1 cellular context compared by ENCODE assay signal in the genomic region with DNA sequence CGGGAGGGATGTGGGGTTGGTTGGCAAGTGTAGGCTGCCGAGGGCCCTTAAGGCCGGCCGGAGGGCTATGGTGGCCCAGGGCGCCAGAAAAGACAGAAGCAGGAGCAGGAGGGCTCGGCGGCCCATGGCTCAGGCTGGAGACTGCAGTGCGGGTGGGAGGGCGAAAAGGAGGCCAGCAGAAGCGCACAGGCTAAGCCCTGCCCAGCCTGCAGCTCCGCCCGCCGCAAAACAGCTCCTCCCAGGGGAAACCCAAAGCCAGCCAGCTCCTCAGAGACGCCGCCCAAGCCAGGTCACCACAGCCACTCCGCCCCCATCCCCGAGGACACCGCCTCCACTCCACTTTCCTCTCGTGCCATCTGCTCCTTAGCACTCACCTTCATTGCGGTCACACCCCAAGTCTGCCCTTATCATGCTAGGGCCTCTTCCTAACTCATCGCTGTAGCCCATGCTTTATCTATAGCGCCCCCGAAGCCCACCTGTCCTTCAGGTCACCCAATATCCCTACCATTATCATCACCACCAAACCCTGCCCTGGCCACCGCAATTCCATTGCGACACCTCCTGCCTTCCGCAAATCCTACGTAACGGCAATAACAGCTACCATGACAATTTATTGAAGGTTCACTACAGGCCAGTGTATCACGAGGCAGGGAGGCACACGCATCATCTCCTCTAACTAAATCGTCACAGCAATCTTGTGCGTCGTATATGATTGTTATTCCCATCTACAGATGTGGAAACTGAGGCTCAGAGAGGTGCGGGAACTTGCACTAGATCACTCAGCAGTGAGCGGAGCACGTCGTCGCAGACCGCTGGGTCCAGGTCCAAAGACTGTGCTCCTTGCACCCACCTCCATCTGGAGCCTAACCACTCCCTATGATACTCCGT.
TF ChIP-seq lines count a peak whose summit lies in the region.

A gene (minus strand): TSS at position 154 of the 888 bp plus-strand sequence. CDS start 28 bp downstream, at position 126.

TF ChIP-seq in K562, 482 proteins besides CTCF, POLR2A, EP300 and RAD21 (continued from another document and continues in another):
- peak in 1 of 2 experiments; percentile 74; a peak in 2 of 4 replicates for TF ChIP-seq RCOR1 (IDR thresholded peaks at IDR 0.05; ENCODE audit: borderline replicate concordance in 1 of 2, low read depth in 2 of 2, low read length in 2 of 2)
- peak; percentile 94 for TF ChIP-seq CEBPG (CRISPR knock-in tag; IDR thresholded peaks at IDR 0.05)
- TF ChIP-seq CEBPG (tag; conservative IDR thresholded peaks at IDR 0.05 in 1 of 2, IDR thresholded peaks at IDR 0.05 in 1 of 2): peak; percentile 87 to 90
- TF ChIP-seq, protein P1, sequence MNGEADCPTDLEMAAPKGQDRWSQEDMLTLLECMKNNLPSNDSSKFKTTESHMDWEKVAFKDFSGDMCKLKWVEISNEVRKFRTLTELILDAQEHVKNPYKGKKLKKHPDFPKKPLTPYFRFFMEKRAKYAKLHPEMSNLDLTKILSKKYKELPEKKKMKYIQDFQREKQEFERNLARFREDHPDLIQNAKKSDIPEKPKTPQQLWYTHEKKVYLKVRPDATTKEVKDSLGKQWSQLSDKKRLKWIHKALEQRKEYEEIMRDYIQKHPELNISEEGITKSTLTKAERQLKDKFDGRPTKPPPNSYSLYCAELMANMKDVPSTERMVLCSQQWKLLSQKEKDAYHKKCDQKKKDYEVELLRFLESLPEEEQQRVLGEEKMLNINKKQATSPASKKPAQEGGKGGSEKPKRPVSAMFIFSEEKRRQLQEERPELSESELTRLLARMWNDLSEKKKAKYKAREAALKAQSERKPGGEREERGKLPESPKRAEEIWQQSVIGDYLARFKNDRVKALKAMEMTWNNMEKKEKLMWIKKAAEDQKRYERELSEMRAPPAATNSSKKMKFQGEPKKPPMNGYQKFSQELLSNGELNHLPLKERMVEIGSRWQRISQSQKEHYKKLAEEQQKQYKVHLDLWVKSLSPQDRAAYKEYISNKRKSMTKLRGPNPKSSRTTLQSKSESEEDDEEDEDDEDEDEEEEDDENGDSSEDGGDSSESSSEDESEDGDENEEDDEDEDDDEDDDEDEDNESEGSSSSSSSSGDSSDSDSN (IDR thresholded peaks at IDR 0.05; ENCODE audit: borderline replicate concordance in 1 of 2, low read depth in 2 of 2, low read length in 2 of 2): peak in 1 of 2 experiments; percentile 57; a peak in 1 of 4 replicates
- TF ChIP-seq MEIS2 (IDR thresholded peaks at IDR 0.05; ENCODE audit: partially characterized antibody): no peak
- TF ChIP-seq, protein P2, sequence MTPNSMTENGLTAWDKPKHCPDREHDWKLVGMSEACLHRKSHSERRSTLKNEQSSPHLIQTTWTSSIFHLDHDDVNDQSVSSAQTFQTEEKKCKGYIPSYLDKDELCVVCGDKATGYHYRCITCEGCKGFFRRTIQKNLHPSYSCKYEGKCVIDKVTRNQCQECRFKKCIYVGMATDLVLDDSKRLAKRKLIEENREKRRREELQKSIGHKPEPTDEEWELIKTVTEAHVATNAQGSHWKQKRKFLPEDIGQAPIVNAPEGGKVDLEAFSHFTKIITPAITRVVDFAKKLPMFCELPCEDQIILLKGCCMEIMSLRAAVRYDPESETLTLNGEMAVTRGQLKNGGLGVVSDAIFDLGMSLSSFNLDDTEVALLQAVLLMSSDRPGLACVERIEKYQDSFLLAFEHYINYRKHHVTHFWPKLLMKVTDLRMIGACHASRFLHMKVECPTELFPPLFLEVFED (CRISPR knock-in tag; conservative IDR thresholded peaks at IDR 0.05): 0 out of 2 replicates have a peak, but pooled peaks have one; percentile 75
- TF ChIP-seq L3MBTL2 (IDR thresholded peaks at IDR 0.05): peak; percentile 58; the same call in 1 of the 2 replicates
- TF ChIP-seq ARNT (IDR thresholded peaks at IDR 0.05): peak; percentile 23 to 63; a peak in 3 of 4 replicates
- TF ChIP-seq TRIM24 (IDR thresholded peaks at IDR 0.05): peak in 1 of 2 experiments; percentile 70; a peak in 2 of 4 replicates
- peak; percentile 57; the same call in 1 of the 2 replicates for TF ChIP-seq EHMT2 (IDR thresholded peaks at IDR 0.05)
- TF ChIP-seq RBM25 (IDR thresholded peaks at IDR 0.05; ENCODE audit: low read depth, low read length, severe bottlenecking): peak; percentile 71
- TF ChIP-seq PTTG1 (tag; IDR thresholded peaks at IDR 0.05; ENCODE audit: low read depth): no peak
- TF ChIP-seq, protein P3, sequence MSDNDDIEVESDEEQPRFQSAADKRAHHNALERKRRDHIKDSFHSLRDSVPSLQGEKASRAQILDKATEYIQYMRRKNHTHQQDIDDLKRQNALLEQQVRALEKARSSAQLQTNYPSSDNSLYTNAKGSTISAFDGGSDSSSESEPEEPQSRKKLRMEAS (CRISPR knock-in tag; IDR thresholded peaks at IDR 0.05): no peak
- TF ChIP-seq, protein P4, sequence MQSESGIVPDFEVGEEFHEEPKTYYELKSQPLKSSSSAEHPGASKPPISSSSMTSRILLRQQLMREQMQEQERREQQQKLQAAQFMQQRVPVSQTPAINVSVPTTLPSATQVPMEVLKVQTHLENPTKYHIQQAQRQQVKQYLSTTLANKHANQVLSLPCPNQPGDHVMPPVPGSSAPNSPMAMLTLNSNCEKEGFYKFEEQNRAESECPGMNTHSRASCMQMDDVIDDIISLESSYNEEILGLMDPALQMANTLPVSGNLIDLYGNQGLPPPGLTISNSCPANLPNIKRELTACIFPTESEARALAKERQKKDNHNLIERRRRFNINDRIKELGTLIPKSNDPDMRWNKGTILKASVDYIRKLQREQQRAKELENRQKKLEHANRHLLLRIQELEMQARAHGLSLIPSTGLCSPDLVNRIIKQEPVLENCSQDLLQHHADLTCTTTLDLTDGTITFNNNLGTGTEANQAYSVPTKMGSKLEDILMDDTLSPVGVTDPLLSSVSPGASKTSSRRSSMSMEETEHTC (IDR thresholded peaks at IDR 0.05): no peak; the same call in 1 of the 2 replicates
- TF ChIP-seq SP1 (CRISPR knock-in tag; IDR thresholded peaks at IDR 0.05): peak; percentile 46; the same call in 1 of the 2 replicates
- peak; percentile 38 for TF ChIP-seq SETDB1 (IDR thresholded peaks at IDR 0.05; ENCODE audit: low read length)
- TF ChIP-seq SMARCE1 (IDR thresholded peaks at IDR 0.05): peak; percentile 76
- TF ChIP-seq NR2C1 (IDR thresholded peaks at IDR 0.05): no peak
- TF ChIP-seq NR2C1 (tag; IDR thresholded peaks at IDR 0.05): no peak
- TF ChIP-seq CBFA2T2 (conservative IDR thresholded peaks at IDR 0.05): peak; percentile 53
- TF ChIP-seq SPI1 (IDR thresholded peaks at IDR 0.05; ENCODE audit: borderline replicate concordance, low read depth, low read length): peak; percentile 56; the same call in 1 of the 2 replicates
- peak; percentile 96 for TF ChIP-seq POLR2G (IDR thresholded peaks at IDR 0.05; ENCODE audit: low read depth, low read length)
- TF ChIP-seq CBX5 (IDR thresholded peaks at IDR 0.05; ENCODE audit: borderline replicate concordance, low read depth): no peak
- no peak; the same call in 1 of the 2 replicates for TF ChIP-seq STAT5A (IDR thresholded peaks at IDR 0.05; ENCODE audit: borderline replicate concordance, low read length)
- TF ChIP-seq ZNF146 (CRISPR knock-in tag; IDR thresholded peaks at IDR 0.05; ENCODE audit: unreplicated experiment): no peak
- peak; percentile 78 for TF ChIP-seq CREB1 (IDR thresholded peaks at IDR 0.05)
- TF ChIP-seq CREB1 (CRISPR knock-in tag; IDR thresholded peaks at IDR 0.05): peak; percentile 69; the same call in 1 of the 2 replicates
- TF ChIP-seq PHB2 (IDR thresholded peaks at IDR 0.05; ENCODE audit: low read depth): 0 out of 2 replicates have a peak, but pooled peaks have one; percentile 26
- TF ChIP-seq YY1 (IDR thresholded peaks at IDR 0.05; ENCODE audit: borderline replicate concordance in 1 of 3, control insufficient read depth in 1 of 3, extremely low read depth in 1 of 3, insufficient read depth in 3 of 3, insufficient read length in 1 of 3, insufficient replicate concordance in 2 of 3, low read depth in 1 of 3, low read length in 2 of 3): peak in 2 of 3 experiments; percentile 49 to 63
- peak; percentile 60 for TF ChIP-seq CCNT2 (IDR thresholded peaks at IDR 0.05; ENCODE audit: borderline replicate concordance, extremely low read depth, insufficient read length, low read depth, low read length)
- TF ChIP-seq, protein P5, sequence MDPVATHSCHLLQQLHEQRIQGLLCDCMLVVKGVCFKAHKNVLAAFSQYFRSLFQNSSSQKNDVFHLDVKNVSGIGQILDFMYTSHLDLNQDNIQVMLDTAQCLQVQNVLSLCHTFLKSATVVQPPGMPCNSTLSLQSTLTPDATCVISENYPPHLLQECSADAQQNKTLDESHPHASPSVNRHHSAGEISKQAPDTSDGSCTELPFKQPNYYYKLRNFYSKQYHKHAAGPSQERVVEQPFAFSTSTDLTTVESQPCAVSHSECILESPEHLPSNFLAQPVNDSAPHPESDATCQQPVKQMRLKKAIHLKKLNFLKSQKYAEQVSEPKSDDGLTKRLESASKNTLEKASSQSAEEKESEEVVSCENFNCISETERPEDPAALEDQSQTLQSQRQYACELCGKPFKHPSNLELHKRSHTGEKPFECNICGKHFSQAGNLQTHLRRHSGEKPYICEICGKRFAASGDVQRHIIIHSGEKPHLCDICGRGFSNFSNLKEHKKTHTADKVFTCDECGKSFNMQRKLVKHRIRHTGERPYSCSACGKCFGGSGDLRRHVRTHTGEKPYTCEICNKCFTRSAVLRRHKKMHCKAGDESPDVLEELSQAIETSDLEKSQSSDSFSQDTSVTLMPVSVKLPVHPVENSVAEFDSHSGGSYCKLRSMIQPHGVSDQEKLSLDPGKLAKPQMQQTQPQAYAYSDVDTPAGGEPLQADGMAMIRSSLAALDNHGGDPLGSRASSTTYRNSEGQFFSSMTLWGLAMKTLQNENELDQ (CRISPR knock-in tag; IDR thresholded peaks at IDR 0.05; ENCODE audit: borderline replicate concordance): no peak
- TF ChIP-seq DDX20 (tag; IDR thresholded peaks at IDR 0.05; ENCODE audit: low read depth): no peak
- peak; percentile 55 for TF ChIP-seq ETV1 (tag; conservative IDR thresholded peaks at IDR 0.05; ENCODE audit: low read depth)
- TF ChIP-seq LARP7 (IDR thresholded peaks at IDR 0.05): 0 out of 2 replicates have a peak, but pooled peaks have one; percentile 32
- TF ChIP-seq GTF2F1 (IDR thresholded peaks at IDR 0.05; ENCODE audit: low read depth, low read length): peak; percentile 64
- TF ChIP-seq, protein P6, sequence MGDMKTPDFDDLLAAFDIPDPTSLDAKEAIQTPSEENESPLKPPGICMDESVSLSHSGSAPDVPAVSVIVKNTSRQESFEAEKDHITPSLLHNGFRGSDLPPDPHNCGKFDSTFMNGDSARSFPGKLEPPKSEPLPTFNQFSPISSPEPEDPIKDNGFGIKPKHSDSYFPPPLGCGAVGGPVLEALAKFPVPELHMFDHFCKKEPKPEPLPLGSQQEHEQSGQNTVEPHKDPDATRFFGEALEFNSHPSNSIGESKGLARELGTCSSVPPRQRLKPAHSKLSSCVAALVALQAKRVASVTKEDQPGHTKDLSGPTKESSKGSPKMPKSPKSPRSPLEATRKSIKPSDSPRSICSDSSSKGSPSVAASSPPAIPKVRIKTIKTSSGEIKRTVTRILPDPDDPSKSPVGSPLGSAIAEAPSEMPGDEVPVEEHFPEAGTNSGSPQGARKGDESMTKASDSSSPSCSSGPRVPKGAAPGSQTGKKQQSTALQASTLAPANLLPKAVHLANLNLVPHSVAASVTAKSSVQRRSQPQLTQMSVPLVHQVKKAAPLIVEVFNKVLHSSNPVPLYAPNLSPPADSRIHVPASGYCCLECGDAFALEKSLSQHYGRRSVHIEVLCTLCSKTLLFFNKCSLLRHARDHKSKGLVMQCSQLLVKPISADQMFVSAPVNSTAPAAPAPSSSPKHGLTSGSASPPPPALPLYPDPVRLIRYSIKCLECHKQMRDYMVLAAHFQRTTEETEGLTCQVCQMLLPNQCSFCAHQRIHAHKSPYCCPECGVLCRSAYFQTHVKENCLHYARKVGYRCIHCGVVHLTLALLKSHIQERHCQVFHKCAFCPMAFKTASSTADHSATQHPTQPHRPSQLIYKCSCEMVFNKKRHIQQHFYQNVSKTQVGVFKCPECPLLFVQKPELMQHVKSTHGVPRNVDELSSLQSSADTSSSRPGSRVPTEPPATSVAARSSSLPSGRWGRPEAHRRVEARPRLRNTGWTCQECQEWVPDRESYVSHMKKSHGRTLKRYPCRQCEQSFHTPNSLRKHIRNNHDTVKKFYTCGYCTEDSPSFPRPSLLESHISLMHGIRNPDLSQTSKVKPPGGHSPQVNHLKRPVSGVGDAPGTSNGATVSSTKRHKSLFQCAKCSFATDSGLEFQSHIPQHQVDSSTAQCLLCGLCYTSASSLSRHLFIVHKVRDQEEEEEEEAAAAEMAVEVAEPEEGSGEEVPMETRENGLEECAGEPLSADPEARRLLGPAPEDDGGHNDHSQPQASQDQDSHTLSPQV (IDR thresholded peaks at IDR 0.05): peak; percentile 43; the same call in 1 of the 2 replicates
- TF ChIP-seq KDM5B (IDR thresholded peaks at IDR 0.05; ENCODE audit: insufficient replicate concordance, low read depth, low read length): peak; percentile 93
- peak; percentile 26; the same call in 1 of the 2 replicates for TF ChIP-seq KLF16 (IDR thresholded peaks at IDR 0.05)
- TF ChIP-seq TFAM (CRISPR knock-in tag; conservative IDR thresholded peaks at IDR 0.05): no peak
- TF ChIP-seq, protein P7, sequence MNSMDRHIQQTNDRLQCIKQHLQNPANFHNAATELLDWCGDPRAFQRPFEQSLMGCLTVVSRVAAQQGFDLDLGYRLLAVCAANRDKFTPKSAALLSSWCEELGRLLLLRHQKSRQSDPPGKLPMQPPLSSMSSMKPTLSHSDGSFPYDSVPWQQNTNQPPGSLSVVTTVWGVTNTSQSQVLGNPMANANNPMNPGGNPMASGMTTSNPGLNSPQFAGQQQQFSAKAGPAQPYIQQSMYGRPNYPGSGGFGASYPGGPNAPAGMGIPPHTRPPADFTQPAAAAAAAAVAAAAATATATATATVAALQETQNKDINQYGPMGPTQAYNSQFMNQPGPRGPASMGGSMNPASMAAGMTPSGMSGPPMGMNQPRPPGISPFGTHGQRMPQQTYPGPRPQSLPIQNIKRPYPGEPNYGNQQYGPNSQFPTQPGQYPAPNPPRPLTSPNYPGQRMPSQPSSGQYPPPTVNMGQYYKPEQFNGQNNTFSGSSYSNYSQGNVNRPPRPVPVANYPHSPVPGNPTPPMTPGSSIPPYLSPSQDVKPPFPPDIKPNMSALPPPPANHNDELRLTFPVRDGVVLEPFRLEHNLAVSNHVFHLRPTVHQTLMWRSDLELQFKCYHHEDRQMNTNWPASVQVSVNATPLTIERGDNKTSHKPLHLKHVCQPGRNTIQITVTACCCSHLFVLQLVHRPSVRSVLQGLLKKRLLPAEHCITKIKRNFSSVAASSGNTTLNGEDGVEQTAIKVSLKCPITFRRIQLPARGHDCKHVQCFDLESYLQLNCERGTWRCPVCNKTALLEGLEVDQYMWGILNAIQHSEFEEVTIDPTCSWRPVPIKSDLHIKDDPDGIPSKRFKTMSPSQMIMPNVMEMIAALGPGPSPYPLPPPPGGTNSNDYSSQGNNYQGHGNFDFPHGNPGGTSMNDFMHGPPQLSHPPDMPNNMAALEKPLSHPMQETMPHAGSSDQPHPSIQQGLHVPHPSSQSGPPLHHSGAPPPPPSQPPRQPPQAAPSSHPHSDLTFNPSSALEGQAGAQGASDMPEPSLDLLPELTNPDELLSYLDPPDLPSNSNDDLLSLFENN (IDR thresholded peaks at IDR 0.05; ENCODE audit: low read depth in 2 of 2, low read length in 2 of 2): 0 out of 4 replicates have a peak, but pooled peaks of 1 of the 2 experiments have one; percentile 16
- 0 out of 2 replicates have a peak, but pooled peaks have one; percentile 38 for TF ChIP-seq LCOR (CRISPR knock-in tag; IDR thresholded peaks at IDR 0.05)
- TF ChIP-seq HDAC3 (IDR thresholded peaks at IDR 0.05; ENCODE audit: borderline replicate concordance, partially characterized antibody): peak; percentile 18
- no peak for TF ChIP-seq ZKSCAN3 (CRISPR knock-in tag; IDR thresholded peaks at IDR 0.05)
